ENCODE assay signal across 12 cellular contexts in genomic region chr16:12341423-12341822, GRCh38.
DNase-seq lines count a peak whose midpoint lies in the region; ATAC-seq and TF ChIP-seq lines count a peak whose summit lies in the region.
"Had no signal": no experiment of that assay in that cellular context is flagged by ENCODE, and none has a peak within 500 bp of the region (broad histone marks: within the 10 kb centered on the region; RNA-seq: fewer than 3 reads in every experiment).

No MANE protein-coding gene starts in this region.

- intact Hi-C loops in activated B cell treated with CpG ODN at 0.5 μM for 24 hours (cut with micrococcal nuclease) = no loop called here

- H3K27ac Mint-ChIP-seq in activated B cell treated with CpG ODN at 0.5 μM for 24 hours = no peak overlapping the region
- no peak overlapping the region for H3K27ac Mint-ChIP-seq in stimulated activated memory B cell treated with anti-CD40 and anti-IgM and Interleukin-4, amounts not matched to agents 10 μg/mL and 1 μg/mL and 100 μg/mL, for 72 hours

- ATAC-seq in activated B cell treated with CpG ODN at 0.5 μM for 24 hours (ENCODE audit: low read depth) (peak; percentile 14), GM18867 (IDR thresholded peaks at IDR 0.05; ENCODE audit: unreplicated experiment) (no peak), GM21528 (IDR thresholded peaks at IDR 0.05; ENCODE audit: low FRiP score, unreplicated experiment) (no peak)
- ATAC-seq in stimulated activated memory B cell treated with anti-CD40 and anti-IgM and Interleukin-4, amounts not matched to agents 10 μg/mL and 1 μg/mL and 100 μg/mL, for 72 hours = no peak

- DNase-seq in AG09309 (ENCODE audit: low read depth) = no peak
- DNase-seq in HCEC 1CT = peak; percentile 81
- no peak for DNase-seq in activated B cell treated with CpG ODN at 0.5 μM for 24 hours
- DNase-seq in iris pigment epithelial cell (ENCODE audit: low read depth) = peak; percentile 26
- no peak for DNase-seq in GM13976 (ENCODE audit: low spot score)
- DNase-seq: anterior cingulate cortex, NCI-H2081 treated with DMSO at 0.1 percent for 48 hours had no signal

- H3K4me1 Mint-ChIP-seq in activated B cell treated with CpG ODN at 0.5 μM for 24 hours = peaks cover 10% of the 10 kb centered on the region
- H3K4me1 Mint-ChIP-seq in stimulated activated memory B cell treated with anti-CD40 and anti-IgM and Interleukin-4, amounts not matched to agents 10 μg/mL and 1 μg/mL and 100 μg/mL, for 72 hours = peaks cover 8% of the 10 kb centered on the region

- in situ Hi-C loops in GM13976 (cut with MboI; ENCODE audit: low sequenced_read_pairs, unreplicated experiment) = loop anchor here (25.0 kb wide), 1 partner anchor 1096 kb away; no protein-coding TSS in a partner anchor

- H3K4me3 Mint-ChIP-seq in activated B cell treated with CpG ODN at 0.5 μM for 24 hours = no peak overlapping the region
- H3K4me3 Mint-ChIP-seq in stimulated activated memory B cell treated with anti-CD40 and anti-IgM and Interleukin-4, amounts not matched to agents 10 μg/mL and 1 μg/mL and 100 μg/mL, for 72 hours = no peak overlapping the region

- POLR2A ChIA-PET in activated B cell treated with CpG ODN at 0.5 μM for 24 hours (lab: Charles Lee) = no interaction called here

- H3K36me3 Mint-ChIP-seq in activated B cell treated with CpG ODN at 0.5 μM for 24 hours (ENCODE audit: low read depth) = peaks cover 39% of the 10 kb centered on the region
- peaks cover 24% of the 10 kb centered on the region for H3K36me3 Mint-ChIP-seq in stimulated activated memory B cell treated with anti-CD40 and anti-IgM and Interleukin-4, amounts not matched to agents 10 μg/mL and 1 μg/mL and 100 μg/mL, for 72 hours

- H3K4me3 ChIP-seq in AG09309 (ENCODE audit: control insufficient read depth, low read depth, low read length) = no peak overlapping the region
- H3K4me3 ChIP-seq: esophagus muscularis mucosa, SJSA1 had no signal

- no peaks in the 10 kb centered on the region for H3K9me3 Mint-ChIP-seq in activated B cell treated with CpG ODN at 0.5 μM for 24 hours
- no peaks in the 10 kb centered on the region for H3K9me3 Mint-ChIP-seq in stimulated activated memory B cell treated with anti-CD40 and anti-IgM and Interleukin-4, amounts not matched to agents 10 μg/mL and 1 μg/mL and 100 μg/mL, for 72 hours

- TF ChIP-seq CTCF in AG09309 (IDR thresholded peaks at IDR 0.05; ENCODE audit: control insufficient read depth, insufficient read depth, low read depth, low read length, missing control alignments) (peak; percentile 43), activated B cell treated with CpG ODN at 0.5 μM for 24 hours (IDR thresholded peaks at IDR 0.05) (no peak), GM13976 (IDR thresholded peaks at IDR 0.05; ENCODE audit: borderline replicate concordance, control extremely low read depth, extremely low read depth, insufficient read depth, missing control alignments) (no peak)

- CTCF ChIA-PET in activated B cell treated with CpG ODN at 0.5 μM for 24 hours (lab: Charles Lee) = no interaction called here

- no peaks in the 10 kb centered on the region for H3K27me3 Mint-ChIP-seq in activated B cell treated with CpG ODN at 0.5 μM for 24 hours
- no peaks in the 10 kb centered on the region for H3K27me3 Mint-ChIP-seq in stimulated activated memory B cell treated with anti-CD40 and anti-IgM and Interleukin-4, amounts not matched to agents 10 μg/mL and 1 μg/mL and 100 μg/mL, for 72 hours

Comparison
In these comparisons a context has a peak if more than half of its experiments do, and no peak if none do; other contexts are left out.
1. DNase-seq: peak in HCEC 1CT (single experiment) and iris pigment epithelial cell (single experiment); none in AG09309 (single experiment), activated B cell treated with CpG ODN at 0.5 μM for 24 hours (single experiment) and GM13976 (single experiment).